In genomic region chrX:156004256-156004655, GRCh38 we compare ENCODE assay signal across 22 cellular contexts. TPM values are rescaled to one million over a fixed set of nuclear protein-coding genes. Genes with fewer than 3 reads are reported as not detected.
DNase-seq lines count a peak whose midpoint lies in the region; ATAC-seq lines count a peak whose summit lies in the region.
"Had no signal": no experiment of that assay in that cellular context is flagged by ENCODE, and none has a peak within 500 bp of the region (broad histone marks: within the 10 kb centered on the region; RNA-seq: fewer than 3 reads in every experiment).

No MANE protein-coding gene starts in this region.

- in situ Hi-C loops in GM23248 (cut with MboI) = no loop called here

- intact Hi-C loops in activated T-helper 2 cell treated with anti-CD3 and anti-CD28 coated beads, Interferon-gamma antibody, Interleukin-2, Interleukin-4, amounts not matched to agents 10 μg/mL and 5 μg/mL and 100 μg/mL, durations not matched to agents 14 hours and 24 hours and 36 hours (cut with micrococcal nuclease) = no loop called here
- intact Hi-C loops in Right ventricle myocardium inferior (cut with DNase I) = no loop called here

- H3K27me3 ChIP-seq in BLaER1 treated with 17β-estradiol and CSF1 and Interleukin-3, amounts not matched to agents 10 nM and 100 nM = no peaks in the 10 kb centered on the region
- no peaks in the 10 kb centered on the region for H3K27me3 ChIP-seq in GM23248 (replicated peaks; ENCODE audit: insufficient read depth)

- no peaks in the 10 kb centered on the region for H3K9me3 ChIP-seq in BLaER1 treated with 17β-estradiol and CSF1 and Interleukin-3, amounts not matched to agents 10 nM and 100 nM (replicated peaks in 1 of 11)
- no peaks in the 10 kb centered on the region for H3K9me3 ChIP-seq in GM23248 (ENCODE audit: low read depth)

- ATAC-seq in Right ventricle myocardium inferior = no peak
- ATAC-seq: GM23338, HCT116 had no signal

- H3K27me3 Mint-ChIP-seq in activated T-helper 2 cell treated with anti-CD3 and anti-CD28 coated beads, Interferon-gamma antibody, Interleukin-2, Interleukin-4, amounts not matched to agents 10 μg/mL and 5 μg/mL and 100 μg/mL, durations not matched to agents 14 hours and 24 hours and 36 hours (ENCODE audit: low read depth) = no peaks in the 10 kb centered on the region

- peak overlapping the region in 2 of 11 experiments; percentile 21 to 38; a peak in 2 of 22 replicates for H3K27ac ChIP-seq in BLaER1 treated with 17β-estradiol and CSF1 and Interleukin-3, amounts not matched to agents 10 nM and 100 nM
- H3K27ac ChIP-seq in GM23248 (no peak overlapping the region), caudate nucleus (ENCODE audit: low read depth, low read length) (no peak overlapping the region)

- H3K4me1 ChIP-seq in BLaER1 treated with 17β-estradiol and CSF1 and Interleukin-3, amounts not matched to agents 10 nM and 100 nM = peaks cover 5 to 86% (median 73%) of the 10 kb centered on the region in 10 experiments; a peak in 18 of 20 replicates
- no peaks in the 10 kb centered on the region for H3K4me1 ChIP-seq in GM23248 (ENCODE audit: insufficient read depth)

- H3K79me2 ChIP-seq in GM23248 (ENCODE audit: insufficient read depth) = no peaks in the 10 kb centered on the region

- H3K9ac ChIP-seq in BLaER1 treated with 17β-estradiol and CSF1 and Interleukin-3, amounts not matched to agents 10 nM and 100 nM = 0 out of 22 replicates have a peak overlapping the region, but pooled peaks of 2 of the 11 experiments have one; percentile 6 to 14
- no peak overlapping the region for H3K9ac ChIP-seq in GM23248

- peak; percentile 45 for DNase-seq in GM23248
- no peak for DNase-seq in activated T-helper 2 cell treated with anti-CD3 and anti-CD28 coated beads, Interferon-gamma antibody, Interleukin-2, Interleukin-4, amounts not matched to agents 10 μg/mL and 5 μg/mL and 100 μg/mL, durations not matched to agents 14 hours and 24 hours and 36 hours (ENCODE audit: low spot score)
- DNase-seq in islet precursor cell = peak; percentile 61
- DNase-seq in Right ventricle myocardium inferior (ENCODE audit: missing footprints) = no peak
- DNase-seq in caudate nucleus (lab: John Stamatoyannopoulos, UW) = no peak
- no peak for DNase-seq in NCI-H128 (lab: John Stamatoyannopoulos, UW; ENCODE audit: unreplicated experiment)
- DNase-seq in SHP77 treated with DMSO at 0.1 percent for 48 hours (lab: John Stamatoyannopoulos, UW) = no peak
- DNase-seq: ACHN; DMS 273 treated with DMSO at 0.1 percent for 48 hours; DND-41; GDM1; IMR-90; Karpas-422; MM.1S; NCI-H1092; NCI-H146; NCI-H2081; NK-92 treated with Interleukin-12 subunit alpha and Interleukin-12 subunit beta, amount 100 ng/mL, for 24 hours; SIG-M5 had no signal

- H3K36me3 ChIP-seq in BLaER1 treated with 17β-estradiol and CSF1 and Interleukin-3, amounts not matched to agents 10 nM and 100 nM = no peaks in the 10 kb centered on the region
- no peaks in the 10 kb centered on the region for H3K36me3 ChIP-seq in GM23248 (ENCODE audit: low read depth)

- H3K4me3 ChIP-seq in BLaER1 treated with 17β-estradiol and CSF1 and Interleukin-3, amounts not matched to agents 10 nM and 100 nM = no peak overlapping the region
- H3K4me3 ChIP-seq in GM23248 = no peak overlapping the region
- H3K4me3 ChIP-seq: GM23338 had no signal

- H3K4me3 Mint-ChIP-seq in activated T-helper 2 cell treated with anti-CD3 and anti-CD28 coated beads, Interferon-gamma antibody, Interleukin-2, Interleukin-4, amounts not matched to agents 10 μg/mL and 5 μg/mL and 100 μg/mL, durations not matched to agents 14 hours and 24 hours and 36 hours (ENCODE audit: low read depth) = no peak overlapping the region
- H3K4me3 Mint-ChIP-seq: GM23338 had no signal

- H3K9me3 Mint-ChIP-seq in activated T-helper 2 cell treated with anti-CD3 and anti-CD28 coated beads, Interferon-gamma antibody, Interleukin-2, Interleukin-4, amounts not matched to agents 10 μg/mL and 5 μg/mL and 100 μg/mL, durations not matched to agents 14 hours and 24 hours and 36 hours = no peaks in the 10 kb centered on the region

- peak overlapping the region; percentile 1 for H3K27ac Mint-ChIP-seq in activated T-helper 2 cell treated with anti-CD3 and anti-CD28 coated beads, Interferon-gamma antibody, Interleukin-2, Interleukin-4, amounts not matched to agents 10 μg/mL and 5 μg/mL and 100 μg/mL, durations not matched to agents 14 hours and 24 hours and 36 hours
- H3K27ac Mint-ChIP-seq: GM23338 had no signal

- H3K36me3 Mint-ChIP-seq in activated T-helper 2 cell treated with anti-CD3 and anti-CD28 coated beads, Interferon-gamma antibody, Interleukin-2, Interleukin-4, amounts not matched to agents 10 μg/mL and 5 μg/mL and 100 μg/mL, durations not matched to agents 14 hours and 24 hours and 36 hours (ENCODE audit: low read depth) = peaks cover 55% of the 10 kb centered on the region

- H3K4me1 Mint-ChIP-seq in activated T-helper 2 cell treated with anti-CD3 and anti-CD28 coated beads, Interferon-gamma antibody, Interleukin-2, Interleukin-4, amounts not matched to agents 10 μg/mL and 5 μg/mL and 100 μg/mL, durations not matched to agents 14 hours and 24 hours and 36 hours (ENCODE audit: low read depth) = peaks cover 52% of the 10 kb centered on the region
- H3K4me1 Mint-ChIP-seq: GM23338 had no signal

- peak overlapping the region in 9 of 11 experiments; percentile 21 to 81 (median 67); a peak in 17 of 22 replicates for H3K4me2 ChIP-seq in BLaER1 treated with 17β-estradiol and CSF1 and Interleukin-3, amounts not matched to agents 10 nM and 100 nM
- H3K4me2 ChIP-seq in GM23248 (ENCODE audit: unreplicated experiment) = no peak overlapping the region
- H3K4me2 ChIP-seq: GM23338 had no signal

- H2AFZ ChIP-seq in GM23248 = no peak overlapping the region
- H2AFZ ChIP-seq: GM23338 had no signal

- WGBS in GM23248 (ENCODE audit: low coverage in 1 of 2, low lambda C conversion rate in 2 of 2, missing lambda C conversion rate in 2 of 2), 2 experiments = 14 to 31% methylated on average over 2 of the region's 2 CpGs

- no peaks in the 10 kb centered on the region for H3F3A ChIP-seq in GM23248 (ENCODE audit: insufficient read depth)

- H4K20me1 ChIP-seq in BLaER1 treated with 17β-estradiol and CSF1 and Interleukin-3, amounts not matched to agents 10 nM and 100 nM = no peaks in the 10 kb centered on the region
- no peaks in the 10 kb centered on the region for H4K20me1 ChIP-seq in GM23248 (ENCODE audit: insufficient read depth)

- no peaks in the 10 kb centered on the region for H3K9me2 ChIP-seq in GM23248 (ENCODE audit: insufficient read depth)

RNA-seq across cellular contexts. Expression of gene IL9R, which starts 6.8 kb away (rescaled TPM):
- total RNA-seq in GM23248 (2014; rRNA removed; shearing (Covaris generic)) = not detected in 2 replicates
- polyA plus RNA-seq in GM23248 (2016; fragmentation: Nextera tagmentation; extraction: Ambion mirVana) = not detected in 2 replicates
- total RNA-seq in activated T-helper 2 cell treated with anti-CD3 and anti-CD28 coated beads, Interferon-gamma antibody, Interleukin-2, Interleukin-4, amounts not matched to agents 10 μg/mL and 5 μg/mL and 100 μg/mL, durations not matched to agents 14 hours and 24 hours and 36 hours = 54.7 and 64.9 TPM in 2 replicates
- not detected for total RNA-seq in Right ventricle myocardium inferior
- total RNA-seq: IMR-90 had no signal

Comparison
In these comparisons a context has a peak if more than half of its experiments do, and no peak if none do; other contexts are left out.
1. DNase-seq: peak in GM23248 (single experiment) and islet precursor cell (single experiment); none in activated T-helper 2 cell treated with anti-CD3 and anti-CD28 coated beads, Interferon-gamma antibody, Interleukin-2, Interleukin-4, amounts not matched to agents 10 μg/mL and 5 μg/mL and 100 μg/mL, durations not matched to agents 14 hours and 24 hours and 36 hours (single experiment), Right ventricle myocardium inferior (single experiment), caudate nucleus (0 of 61), NCI-H128 (single experiment) and SHP77 treated with DMSO at 0.1 percent for 48 hours (single experiment).
2. RNA of gene IL9R, which starts 6.8 kb away (total RNA-seq): 54.7 to 64.9 TPM in activated T-helper 2 cell treated with anti-CD3 and anti-CD28 coated beads, Interferon-gamma antibody, Interleukin-2, Interleukin-4, amounts not matched to agents 10 μg/mL and 5 μg/mL and 100 μg/mL, durations not matched to agents 14 hours and 24 hours and 36 hours; not detected in Right ventricle myocardium inferior (single experiment) and not detected in GM23248; every median in the first group is over 10 times any median in the second.